ENCODE assay signal across 1 cellular context in the genomic region with DNA sequence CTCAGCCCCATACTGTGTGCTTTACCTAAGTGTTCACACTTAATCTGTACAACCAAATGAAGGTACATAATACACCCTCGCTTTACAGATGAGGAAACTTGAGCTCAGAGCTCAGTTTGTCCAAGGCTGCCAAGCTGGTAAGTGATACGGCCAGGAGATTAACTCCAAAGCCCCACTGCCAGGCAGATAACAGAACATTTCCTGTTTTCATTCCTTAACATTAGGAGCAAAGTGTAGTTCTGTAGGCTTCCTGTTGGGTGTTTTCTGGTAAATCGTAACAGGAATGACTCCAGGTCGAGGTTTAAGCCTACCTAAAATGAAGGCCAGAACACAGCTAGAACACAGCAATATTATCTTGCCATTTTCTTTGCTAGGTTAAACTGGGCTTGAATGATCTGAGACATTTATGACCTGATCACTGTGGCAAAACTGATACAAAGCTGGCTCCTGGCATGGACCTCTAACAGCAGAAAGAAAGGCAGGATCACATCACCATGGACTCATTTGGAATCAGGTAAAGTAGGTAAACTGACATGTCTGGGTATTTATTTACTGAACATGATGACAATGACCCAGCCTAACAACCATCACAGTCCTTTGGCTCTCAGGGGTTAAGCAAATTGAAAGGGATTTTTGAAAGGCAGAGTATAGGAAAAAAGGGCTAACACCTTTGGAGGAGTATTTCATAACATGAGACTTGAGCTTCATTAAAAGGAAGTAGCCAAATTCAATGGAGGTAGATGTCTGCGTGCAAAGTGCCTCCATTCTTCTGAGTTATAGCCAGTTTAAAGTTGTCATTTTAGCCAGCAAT.
A peak's percentile ranks its signal among the peaks of the same experiment; 100 is the strongest.
TF ChIP-seq lines count a peak whose summit lies in the region.

No MANE protein-coding gene starts in this region.

TF ChIP-seq in HepG2, 621 proteins besides CTCF, POLR2A, EP300 and RAD21 (continued from another document and continues in another):
- TF ChIP-seq, protein P1, sequence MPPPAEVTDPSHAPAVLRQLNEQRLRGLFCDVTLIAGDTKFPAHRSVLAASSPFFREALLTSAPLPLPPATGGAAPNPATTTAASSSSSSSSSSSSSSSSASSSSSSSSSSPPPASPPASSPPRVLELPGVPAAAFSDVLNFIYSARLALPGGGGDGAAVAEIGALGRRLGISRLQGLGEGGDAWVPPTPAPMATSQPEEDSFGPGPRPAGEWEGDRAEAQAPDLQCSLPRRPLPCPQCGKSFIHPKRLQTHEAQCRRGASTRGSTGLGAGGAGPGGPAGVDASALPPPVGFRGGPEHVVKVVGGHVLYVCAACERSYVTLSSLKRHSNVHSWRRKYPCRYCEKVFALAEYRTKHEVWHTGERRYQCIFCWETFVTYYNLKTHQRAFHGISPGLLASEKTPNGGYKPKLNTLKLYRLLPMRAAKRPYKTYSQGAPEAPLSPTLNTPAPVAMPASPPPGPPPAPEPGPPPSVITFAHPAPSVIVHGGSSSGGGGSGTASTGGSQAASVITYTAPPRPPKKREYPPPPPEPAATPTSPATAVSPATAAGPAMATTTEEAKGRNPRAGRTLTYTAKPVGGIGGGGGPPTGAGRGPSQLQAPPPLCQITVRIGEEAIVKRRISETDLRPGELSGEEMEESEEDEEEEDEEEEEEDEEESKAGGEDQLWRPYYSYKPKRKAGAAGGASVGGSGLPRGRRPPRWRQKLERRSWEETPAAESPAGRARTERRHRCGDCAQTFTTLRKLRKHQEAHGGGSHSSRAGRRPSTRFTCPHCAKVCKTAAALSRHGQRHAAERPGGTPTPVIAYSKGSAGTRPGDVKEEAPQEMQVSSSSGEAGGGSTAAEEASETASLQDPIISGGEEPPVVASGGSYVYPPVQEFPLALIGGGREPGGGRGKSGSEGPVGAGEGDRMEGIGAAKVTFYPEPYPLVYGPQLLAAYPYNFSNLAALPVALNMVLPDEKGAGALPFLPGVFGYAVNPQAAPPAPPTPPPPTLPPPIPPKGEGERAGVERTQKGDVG (CRISPR knock-in tag; IDR thresholded peaks at IDR 0.05; ENCODE audit: borderline replicate concordance), result no peak
- no peak for TF ChIP-seq NCOA1 (CRISPR knock-in tag; IDR thresholded peaks at IDR 0.05)
- TF ChIP-seq, protein P2, sequence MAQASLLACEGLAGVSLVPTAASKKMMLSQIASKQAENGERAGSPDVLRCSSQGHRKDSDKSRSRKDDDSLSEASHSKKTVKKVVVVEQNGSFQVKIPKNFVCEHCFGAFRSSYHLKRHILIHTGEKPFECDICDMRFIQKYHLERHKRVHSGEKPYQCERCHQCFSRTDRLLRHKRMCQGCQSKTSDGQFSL (CRISPR knock-in tag; IDR thresholded peaks at IDR 0.05), result no peak
- no peak for TF ChIP-seq ZNF550 (CRISPR knock-in tag; IDR thresholded peaks at IDR 0.05; ENCODE audit: borderline replicate concordance)
- TF ChIP-seq, protein P3, sequence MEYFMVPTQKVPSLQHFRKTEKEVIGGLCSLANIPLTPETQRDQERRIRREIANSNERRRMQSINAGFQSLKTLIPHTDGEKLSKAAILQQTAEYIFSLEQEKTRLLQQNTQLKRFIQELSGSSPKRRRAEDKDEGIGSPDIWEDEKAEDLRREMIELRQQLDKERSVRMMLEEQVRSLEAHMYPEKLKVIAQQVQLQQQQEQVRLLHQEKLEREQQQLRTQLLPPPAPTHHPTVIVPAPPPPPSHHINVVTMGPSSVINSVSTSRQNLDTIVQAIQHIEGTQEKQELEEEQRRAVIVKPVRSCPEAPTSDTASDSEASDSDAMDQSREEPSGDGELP (IDR thresholded peaks at IDR 0.05; ENCODE audit: borderline replicate concordance, low read depth), result peak; percentile 11; the same call in 1 of the 2 replicates
- TF ChIP-seq GATA4 (IDR thresholded peaks at IDR 0.05; ENCODE audit: borderline replicate concordance, low read depth), result peak; percentile 69; the same call in 1 of the 2 replicates
- peak; percentile 65; the same call in 1 of the 2 replicates for TF ChIP-seq MIXL1 (CRISPR knock-in tag; IDR thresholded peaks at IDR 0.05)
- no peak for TF ChIP-seq JARID2 (CRISPR knock-in tag; IDR thresholded peaks at IDR 0.05; ENCODE audit: insufficient replicate concordance)
- no peak for TF ChIP-seq ZFYVE20 (CRISPR knock-in tag; IDR thresholded peaks at IDR 0.05; ENCODE audit: borderline replicate concordance, low read depth)
- TF ChIP-seq PITX1 (CRISPR knock-in tag; IDR thresholded peaks at IDR 0.05), result peak; percentile 92
- peak; percentile 94 for TF ChIP-seq ELF3 (CRISPR knock-in tag; IDR thresholded peaks at IDR 0.05)
- TF ChIP-seq MEF2D (CRISPR knock-in tag; IDR thresholded peaks at IDR 0.05), result 0 out of 2 replicates have a peak, but pooled peaks have one; percentile 54
- TF ChIP-seq YEATS4 (CRISPR knock-in tag; IDR thresholded peaks at IDR 0.05; ENCODE audit: borderline replicate concordance), result no peak
- TF ChIP-seq CHD4 (IDR thresholded peaks at IDR 0.05; ENCODE audit: borderline replicate concordance, low read length), result peak; percentile 48; the same call in 1 of the 2 replicates
- 0 out of 2 replicates have a peak, but pooled peaks have one; percentile 26 for TF ChIP-seq ERF (CRISPR knock-in tag; IDR thresholded peaks at IDR 0.05)
- TF ChIP-seq, protein P4, sequence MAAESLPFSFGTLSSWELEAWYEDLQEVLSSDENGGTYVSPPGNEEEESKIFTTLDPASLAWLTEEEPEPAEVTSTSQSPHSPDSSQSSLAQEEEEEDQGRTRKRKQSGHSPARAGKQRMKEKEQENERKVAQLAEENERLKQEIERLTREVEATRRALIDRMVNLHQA (CRISPR knock-in tag; IDR thresholded peaks at IDR 0.05), result no peak
- TF ChIP-seq, protein P5, sequence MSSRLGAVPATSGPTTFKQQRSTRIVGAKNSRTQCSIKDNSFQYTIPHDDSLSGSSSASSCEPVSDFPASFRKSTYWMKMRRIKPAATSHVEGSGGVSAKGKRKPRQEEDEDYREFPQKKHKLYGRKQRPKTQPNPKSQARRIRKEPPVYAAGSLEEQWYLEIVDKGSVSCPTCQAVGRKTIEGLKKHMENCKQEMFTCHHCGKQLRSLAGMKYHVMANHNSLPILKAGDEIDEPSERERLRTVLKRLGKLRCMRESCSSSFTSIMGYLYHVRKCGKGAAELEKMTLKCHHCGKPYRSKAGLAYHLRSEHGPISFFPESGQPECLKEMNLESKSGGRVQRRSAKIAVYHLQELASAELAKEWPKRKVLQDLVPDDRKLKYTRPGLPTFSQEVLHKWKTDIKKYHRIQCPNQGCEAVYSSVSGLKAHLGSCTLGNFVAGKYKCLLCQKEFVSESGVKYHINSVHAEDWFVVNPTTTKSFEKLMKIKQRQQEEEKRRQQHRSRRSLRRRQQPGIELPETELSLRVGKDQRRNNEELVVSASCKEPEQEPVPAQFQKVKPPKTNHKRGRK (CRISPR knock-in tag; IDR thresholded peaks at IDR 0.05), result no peak
- TF ChIP-seq, protein P6, sequence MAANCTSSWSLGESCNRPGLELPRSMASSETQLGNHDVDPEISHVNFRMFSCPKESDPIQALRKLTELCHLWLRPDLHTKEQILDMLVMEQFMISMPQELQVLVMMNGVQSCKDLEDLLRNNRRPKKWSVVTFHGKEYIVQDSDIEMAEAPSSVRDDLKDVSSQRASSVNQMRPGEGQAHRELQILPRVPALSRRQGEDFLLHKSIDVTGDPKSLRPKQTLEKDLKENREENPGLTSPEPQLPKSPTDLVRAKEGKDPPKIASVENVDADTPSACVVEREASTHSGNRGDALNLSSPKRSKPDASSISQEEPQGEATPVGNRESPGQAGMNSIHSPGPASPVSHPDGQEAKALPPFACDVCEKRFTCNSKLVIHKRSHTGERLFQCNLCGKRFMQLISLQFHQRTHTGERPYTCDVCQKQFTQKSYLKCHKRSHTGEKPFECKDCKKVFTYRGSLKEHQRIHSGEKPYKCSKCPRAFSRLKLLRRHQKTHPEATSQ (CRISPR knock-in tag; IDR thresholded peaks at IDR 0.05; ENCODE audit: borderline replicate concordance), result no peak
- peak; percentile 44; the same call in 1 of the 2 replicates for TF ChIP-seq ZC3H13 (CRISPR knock-in tag; IDR thresholded peaks at IDR 0.05)
- TF ChIP-seq GABPA (IDR thresholded peaks at IDR 0.05; ENCODE audit: low read depth, low read length), result no peak
- peak; percentile 45; the same call in 1 of the 2 replicates for TF ChIP-seq GABPA (CRISPR knock-in tag; IDR thresholded peaks at IDR 0.05; ENCODE audit: low read depth)
- peak; percentile 44; the same call in 1 of the 2 replicates for TF ChIP-seq ELF1 (CRISPR knock-in tag; IDR thresholded peaks at IDR 0.05)
- TF ChIP-seq FOXO1 (CRISPR knock-in tag; IDR thresholded peaks at IDR 0.05), result peak; percentile 78; the same call in 1 of the 2 replicates
- no peak for TF ChIP-seq FOXA1 (IDR thresholded peaks at IDR 0.05)
- TF ChIP-seq FOXA1 (CRISPR knock-in tag; IDR thresholded peaks at IDR 0.05), result 0 out of 2 replicates have a peak, but pooled peaks have one; percentile 12
- peak; percentile 79 for TF ChIP-seq HNF4A (CRISPR knock-in tag; IDR thresholded peaks at IDR 0.05)
- TF ChIP-seq, protein P7, sequence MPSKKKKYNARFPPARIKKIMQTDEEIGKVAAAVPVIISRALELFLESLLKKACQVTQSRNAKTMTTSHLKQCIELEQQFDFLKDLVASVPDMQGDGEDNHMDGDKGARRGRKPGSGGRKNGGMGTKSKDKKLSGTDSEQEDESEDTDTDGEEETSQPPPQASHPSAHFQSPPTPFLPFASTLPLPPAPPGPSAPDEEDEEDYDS (CRISPR knock-in tag; IDR thresholded peaks at IDR 0.05), result peak; percentile 21; the same call in 1 of the 2 replicates
- TF ChIP-seq, protein P8, sequence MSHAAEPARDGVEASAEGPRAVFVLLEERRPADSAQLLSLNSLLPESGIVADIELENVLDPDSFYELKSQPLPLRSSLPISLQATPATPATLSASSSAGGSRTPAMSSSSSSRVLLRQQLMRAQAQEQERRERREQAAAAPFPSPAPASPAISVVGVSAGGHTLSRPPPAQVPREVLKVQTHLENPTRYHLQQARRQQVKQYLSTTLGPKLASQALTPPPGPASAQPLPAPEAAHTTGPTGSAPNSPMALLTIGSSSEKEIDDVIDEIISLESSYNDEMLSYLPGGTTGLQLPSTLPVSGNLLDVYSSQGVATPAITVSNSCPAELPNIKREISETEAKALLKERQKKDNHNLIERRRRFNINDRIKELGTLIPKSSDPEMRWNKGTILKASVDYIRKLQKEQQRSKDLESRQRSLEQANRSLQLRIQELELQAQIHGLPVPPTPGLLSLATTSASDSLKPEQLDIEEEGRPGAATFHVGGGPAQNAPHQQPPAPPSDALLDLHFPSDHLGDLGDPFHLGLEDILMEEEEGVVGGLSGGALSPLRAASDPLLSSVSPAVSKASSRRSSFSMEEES (CRISPR knock-in tag; IDR thresholded peaks at IDR 0.05), result 0 out of 2 replicates have a peak, but pooled peaks have one; percentile 17
- no peak for TF ChIP-seq ESRRA (CRISPR knock-in tag; IDR thresholded peaks at IDR 0.05; ENCODE audit: low read depth)
- TF ChIP-seq, protein P9, sequence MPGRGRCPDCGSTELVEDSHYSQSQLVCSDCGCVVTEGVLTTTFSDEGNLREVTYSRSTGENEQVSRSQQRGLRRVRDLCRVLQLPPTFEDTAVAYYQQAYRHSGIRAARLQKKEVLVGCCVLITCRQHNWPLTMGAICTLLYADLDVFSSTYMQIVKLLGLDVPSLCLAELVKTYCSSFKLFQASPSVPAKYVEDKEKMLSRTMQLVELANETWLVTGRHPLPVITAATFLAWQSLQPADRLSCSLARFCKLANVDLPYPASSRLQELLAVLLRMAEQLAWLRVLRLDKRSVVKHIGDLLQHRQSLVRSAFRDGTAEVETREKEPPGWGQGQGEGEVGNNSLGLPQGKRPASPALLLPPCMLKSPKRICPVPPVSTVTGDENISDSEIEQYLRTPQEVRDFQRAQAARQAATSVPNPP (CRISPR knock-in tag; IDR thresholded peaks at IDR 0.05), result no peak
- peak; percentile 8; the same call in 1 of the 2 replicates for TF ChIP-seq ZFX (CRISPR knock-in tag; IDR thresholded peaks at IDR 0.05; ENCODE audit: low read depth)
- TF ChIP-seq, protein P10, sequence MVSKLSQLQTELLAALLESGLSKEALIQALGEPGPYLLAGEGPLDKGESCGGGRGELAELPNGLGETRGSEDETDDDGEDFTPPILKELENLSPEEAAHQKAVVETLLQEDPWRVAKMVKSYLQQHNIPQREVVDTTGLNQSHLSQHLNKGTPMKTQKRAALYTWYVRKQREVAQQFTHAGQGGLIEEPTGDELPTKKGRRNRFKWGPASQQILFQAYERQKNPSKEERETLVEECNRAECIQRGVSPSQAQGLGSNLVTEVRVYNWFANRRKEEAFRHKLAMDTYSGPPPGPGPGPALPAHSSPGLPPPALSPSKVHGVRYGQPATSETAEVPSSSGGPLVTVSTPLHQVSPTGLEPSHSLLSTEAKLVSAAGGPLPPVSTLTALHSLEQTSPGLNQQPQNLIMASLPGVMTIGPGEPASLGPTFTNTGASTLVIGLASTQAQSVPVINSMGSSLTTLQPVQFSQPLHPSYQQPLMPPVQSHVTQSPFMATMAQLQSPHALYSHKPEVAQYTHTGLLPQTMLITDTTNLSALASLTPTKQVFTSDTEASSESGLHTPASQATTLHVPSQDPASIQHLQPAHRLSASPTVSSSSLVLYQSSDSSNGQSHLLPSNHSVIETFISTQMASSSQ (IDR thresholded peaks at IDR 0.05; ENCODE audit: low read depth), result no peak; the same call in 1 of the 2 replicates
- TF ChIP-seq, protein P10 (CRISPR knock-in tag; IDR thresholded peaks at IDR 0.05; ENCODE audit: borderline replicate concordance), result peak; percentile 19; the same call in 1 of the 2 replicates
- no peak for TF ChIP-seq FOXK1 (CRISPR knock-in tag; IDR thresholded peaks at IDR 0.05; ENCODE audit: borderline replicate concordance, low read depth)
- TF ChIP-seq, protein P11, sequence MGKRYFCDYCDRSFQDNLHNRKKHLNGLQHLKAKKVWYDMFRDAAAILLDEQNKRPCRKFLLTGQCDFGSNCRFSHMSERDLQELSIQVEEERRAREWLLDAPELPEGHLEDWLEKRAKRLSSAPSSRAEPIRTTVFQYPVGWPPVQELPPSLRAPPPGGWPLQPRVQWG (CRISPR knock-in tag; IDR thresholded peaks at IDR 0.05; ENCODE audit: borderline replicate concordance, low read depth), result no peak
- peak; percentile 38; the same call in 1 of the 2 replicates for TF ChIP-seq HDAC1 (CRISPR knock-in tag; IDR thresholded peaks at IDR 0.05)
- TF ChIP-seq, protein P12, sequence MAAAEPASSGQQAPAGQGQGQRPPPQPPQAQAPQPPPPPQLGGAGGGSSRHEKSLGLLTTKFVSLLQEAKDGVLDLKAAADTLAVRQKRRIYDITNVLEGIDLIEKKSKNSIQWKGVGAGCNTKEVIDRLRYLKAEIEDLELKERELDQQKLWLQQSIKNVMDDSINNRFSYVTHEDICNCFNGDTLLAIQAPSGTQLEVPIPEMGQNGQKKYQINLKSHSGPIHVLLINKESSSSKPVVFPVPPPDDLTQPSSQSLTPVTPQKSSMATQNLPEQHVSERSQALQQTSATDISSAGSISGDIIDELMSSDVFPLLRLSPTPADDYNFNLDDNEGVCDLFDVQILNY (CRISPR knock-in tag; conservative IDR thresholded peaks at IDR 0.05), result no peak
- peak; percentile 35; the same call in 1 of the 2 replicates for TF ChIP-seq CEBPG (CRISPR knock-in tag; IDR thresholded peaks at IDR 0.05)
- TF ChIP-seq KDM4B (CRISPR knock-in tag; IDR thresholded peaks at IDR 0.05), result no peak
- TF ChIP-seq FOXP1 (IDR thresholded peaks at IDR 0.05), result no peak
- TF ChIP-seq FOXP1 (CRISPR knock-in tag; IDR thresholded peaks at IDR 0.05), result peak; percentile 43
